In the genomic region with DNA sequence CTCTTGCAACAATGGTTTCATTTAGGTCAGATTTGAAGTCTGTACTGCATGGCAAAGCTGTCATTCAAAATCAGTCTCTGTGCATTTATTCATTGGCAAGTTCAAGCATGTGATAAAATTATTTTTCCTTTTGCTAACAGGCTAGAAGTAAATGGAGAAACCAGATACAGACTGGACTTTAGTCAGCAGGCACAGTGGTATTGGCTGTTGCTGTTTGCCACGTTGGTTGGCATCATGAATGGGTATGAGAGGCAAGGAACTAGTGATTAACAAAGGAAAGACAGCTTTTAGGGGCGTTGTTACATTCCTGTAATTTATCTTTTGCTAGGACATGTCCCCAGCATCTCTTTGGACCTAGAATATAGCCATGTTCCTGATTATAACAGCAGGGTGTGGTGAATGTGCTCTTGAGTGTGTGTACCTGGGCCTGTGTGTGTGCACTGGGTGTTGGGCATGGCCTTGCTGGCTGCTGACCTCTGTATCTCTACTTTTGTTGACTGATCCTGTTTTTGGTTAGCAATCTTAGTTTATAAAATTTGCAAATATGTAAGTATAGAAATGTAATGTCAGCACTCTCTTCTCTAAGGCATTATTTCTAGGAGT, we compare ENCODE assay signal across 18 cellular contexts. TPM values are rescaled to one million over a fixed set of nuclear protein-coding genes. Genes with fewer than 3 reads are reported as not detected.
DNase-seq lines count a peak whose midpoint lies in the region; ATAC-seq, FAIRE-seq and TF ChIP-seq lines count a peak whose summit lies in the region.
"Had no signal": no experiment of that assay in that cellular context is flagged by ENCODE, and none has a peak within 500 bp of the region (broad histone marks: within the 10 kb centered on the region; RNA-seq: fewer than 3 reads in every experiment).

No MANE protein-coding gene starts in this region.

- H3K9ac ChIP-seq in IMR-90 (ENCODE audit: low read depth, low read length) (no peak overlapping the region), K562 (ENCODE audit: insufficient read depth in 1 of 2, low read depth in 2 of 2, low read length in 2 of 2) (no peak overlapping the region)

- H2BK15ac ChIP-seq in IMR-90 (ENCODE audit: low read depth, low read length), result no peak overlapping the region

- H3K4me1 Mint-ChIP-seq in osteocyte (ENCODE audit: unreplicated experiment), result peaks cover 2% of the 10 kb centered on the region

- dilution Hi-C loops in IMR-90 (cut with HindIII; ENCODE audit: low sequenced_read_pairs, unreplicated experiment), result no loop called here

- no peak overlapping the region for H4K91ac ChIP-seq in IMR-90 (ENCODE audit: insufficient read depth, low read depth, low read length)

- POLR2A ChIA-PET in IMR-90 (lab: Charles Lee; ENCODE audit: unreplicated experiment), result no interaction called here
- POLR2A ChIA-PET in K562 (lab: Yijun Ruan, JAX), result interaction anchor here (1.4 kb wide), 1 partner anchor 13 kb away, joined by 3 read pairs; no protein-coding TSS in a partner anchor

- no peak for TF ChIP-seq RAD21 in IMR-90 (IDR thresholded peaks at IDR 0.05; ENCODE audit: low read length)
- TF ChIP-seq RAD21 in K562 (CRISPR knock-in tag; conservative IDR thresholded peaks at IDR 0.05 in 1 of 2, IDR thresholded peaks at IDR 0.05 in 1 of 2), result no peak

- H3K4me2 ChIP-seq in IMR-90 (ENCODE audit: low read depth, low read length) (no peak overlapping the region), K562 (ENCODE audit: insufficient read depth, low read length) (no peak overlapping the region)

- peak overlapping the region; percentile 38; the same call in 1 of the 2 replicates for H3K23ac ChIP-seq in IMR-90 (ENCODE audit: low read depth, low read length)

- no peak overlapping the region for H3K4me3 Mint-ChIP-seq in osteocyte (ENCODE audit: unreplicated experiment)

- H3K36me3 ChIP-seq in IMR-90 (ENCODE audit: control insufficient read depth, insufficient read depth, low read length) (0 out of 2 replicates have a peak, but pooled peaks cover 2% of the 10 kb centered on the region), K562 (ENCODE audit: control insufficient read depth, insufficient read depth, low read length) (no peaks in the 10 kb centered on the region)

- no peak overlapping the region for H3K4me3 ChIP-seq in IMR-90 (ENCODE audit: insufficient read depth, low read depth, low read length)
- H3K4me3 ChIP-seq in K562, result no peak overlapping the region
- H3K4me3 ChIP-seq: SK-N-MC had no signal

- H2AK5ac ChIP-seq in IMR-90 (ENCODE audit: low read depth, low read length), result no peak overlapping the region

- no TSS peak for BruUV-seq in IMR-90 (replicated peaks; lab: Mats Ljungman, UMichigan)
- no TSS peak for BruUV-seq in K562 (replicated peaks; lab: Mats Ljungman, UMichigan)

- peaks cover 21 to 54% of the 10 kb centered on the region in 2 experiments for H3K79me1 ChIP-seq in IMR-90 (ENCODE audit: low read depth in 1 of 2, low read length in 2 of 2)

- no peaks in the 10 kb centered on the region for H3K27me3 ChIP-seq in IMR-90 (ENCODE audit: control insufficient read depth, insufficient read depth, low read length)
- peaks cover 12 to 24% of the 10 kb centered on the region in 2 experiments; a peak in 4 of 5 replicates for H3K27me3 ChIP-seq in K562 (ENCODE audit: control insufficient read depth in 2 of 2, insufficient read depth in 2 of 2, low read length in 2 of 2)

- WGBS in IMR-90 (ENCODE audit: extremely low coverage in 2 of 2, insufficient read length in 1 of 2), 2 experiments, result 100% methylated on average over 2 of the region's 2 CpGs; no CpG with 5 or more reads in 1 of the 2 experiments
- WGBS in K562 (ENCODE audit: insufficient coverage, low coverage, missing lambda C conversion rate), result 3% methylated on average over 2 of the region's 2 CpGs

- peak overlapping the region; percentile 9 for H3K27ac Mint-ChIP-seq in osteocyte (ENCODE audit: unreplicated experiment)

- H2AFZ ChIP-seq in IMR-90 (replicated peaks; ENCODE audit: low read length, poor library complexity) (no peak overlapping the region), K562 (ENCODE audit: low read depth, low read length) (no peak overlapping the region)

- no peak overlapping the region for H3K27ac ChIP-seq in IMR-90 (ENCODE audit: insufficient read depth, low read length)
- H3K27ac ChIP-seq in K562 (ENCODE audit: extremely low read depth, low read depth, low read length), result no peak overlapping the region
- H3K27ac ChIP-seq: SK-N-MC had no signal

- H3K27me3 Mint-ChIP-seq in osteocyte (ENCODE audit: unreplicated experiment), result no peaks in the 10 kb centered on the region

- no peaks in the 10 kb centered on the region for H3K9me3 ChIP-seq in IMR-90 (ENCODE audit: control insufficient read depth, insufficient read depth, low read length)
- no peaks in the 10 kb centered on the region for H3K9me3 ChIP-seq in K562 (replicated peaks; ENCODE audit: control insufficient read depth, insufficient read depth, low read depth, low read length)

- no peak overlapping the region for H2BK20ac ChIP-seq in IMR-90 (ENCODE audit: low read depth, low read length)

- DNase-seq in IMR-90 (no peak), K562 (ENCODE audit: extremely low read depth in 1 of 4, low spot score in 3 of 4) (no peak), left colon (no peak), osteocyte (ENCODE audit: extremely low spot score, unreplicated experiment) (no peak), NCI-H2029 (lab: John Stamatoyannopoulos, UW) (no peak), cerebellar nuclear complex (lab: John Stamatoyannopoulos, UW) (no peak)
- DNase-seq: ACHN, AML-193, COR-L47, DMS153, GOT3, NCI-H187, NCI-H2171, NCI-H446 treated with DMSO at 0.1 percent for 48 hours had no signal

- H2AK9ac ChIP-seq in IMR-90 (replicated peaks; ENCODE audit: low read depth, low read length, poor library complexity), result no peak overlapping the region

- H3K4me1 ChIP-seq in IMR-90 (ENCODE audit: control insufficient read depth, insufficient read depth, low read length) (peaks cover 7% of the 10 kb centered on the region), K562 (replicated peaks in 1 of 2; ENCODE audit: control insufficient read depth in 2 of 2, insufficient read depth in 2 of 2, low read length in 2 of 2) (no peaks in the 10 kb centered on the region)

- FAIRE-seq in K562 (lab: Jason Lieb, UNC), result no peak

- intact Hi-C loops in IMR-90 (cut with micrococcal nuclease), result no loop called here
- intact Hi-C loops in K562 (cut with micrococcal nuclease), result no loop called here
- intact Hi-C loops in left colon (cut with DNase I, micrococcal nuclease), result no loop called here

- H4K20me1 ChIP-seq in IMR-90 (ENCODE audit: insufficient read depth, low read length) (peaks cover 41% of the 10 kb centered on the region; the same call in 1 of the 2 replicates), K562 (replicated peaks; ENCODE audit: control insufficient read depth, insufficient read depth, low read length) (no peaks in the 10 kb centered on the region)

- no peak overlapping the region for H2BK120ac ChIP-seq in IMR-90 (ENCODE audit: low read depth, low read length)

- no peak overlapping the region; a peak in 1 of 4 replicates for H4K8ac ChIP-seq in IMR-90 (ENCODE audit: low read depth in 2 of 2, low read length in 2 of 2)

- no peak overlapping the region for H2BK5ac ChIP-seq in IMR-90 (ENCODE audit: low read depth, low read length, poor library complexity, severe bottlenecking)

- H3K4ac ChIP-seq in IMR-90 (ENCODE audit: low read depth, low read length), result no peak overlapping the region

- no peak overlapping the region for H3K56ac ChIP-seq in IMR-90 (ENCODE audit: extremely low read depth, insufficient read depth, low read length)

- H4K5ac ChIP-seq in IMR-90 (ENCODE audit: low read depth, low read length), result no peak overlapping the region

- H3K9me1 ChIP-seq in IMR-90 (ENCODE audit: insufficient read depth, low read length) (peaks cover 10% of the 10 kb centered on the region), K562 (ENCODE audit: control insufficient read depth, insufficient read depth, low read length) (no peaks in the 10 kb centered on the region)

- no peak overlapping the region for H3K14ac ChIP-seq in IMR-90 (replicated peaks; ENCODE audit: low read depth, low read length)

- ATAC-seq in IMR-90 (ENCODE audit: low read depth) (no peak), K562 (no peak), left colon (peak; percentile 85), GM21717 (IDR thresholded peaks at IDR 0.05; ENCODE audit: unreplicated experiment) (no peak), HG02588 (IDR thresholded peaks at IDR 0.05; ENCODE audit: unreplicated experiment) (no peak)
- ATAC-seq: Right ventricle myocardium inferior had no signal

- no peak for TF ChIP-seq EP300 in K562 (IDR thresholded peaks at IDR 0.05; ENCODE audit: low read length)

- no peaks in the 10 kb centered on the region for H3K79me2 ChIP-seq in K562 (ENCODE audit: control insufficient read depth, insufficient read depth, low read length)

- H3K36me3 Mint-ChIP-seq in osteocyte (ENCODE audit: unreplicated experiment), result no peaks in the 10 kb centered on the region

- TF ChIP-seq POLR2A in IMR-90 (IDR thresholded peaks at IDR 0.05; ENCODE audit: low read depth, low read length) (no peak), K562 (conservative IDR thresholded peaks at IDR 0.05) (no peak)

- CTCF ChIA-PET in IMR-90 (lab: Yijun Ruan, JAX), result no interaction called here
- CTCF ChIA-PET in K562 (lab: Yijun Ruan, JAX; ENCODE audit: low intra/inter-chr PET ratio), result no interaction called here

- TF ChIP-seq CTCF in IMR-90 (conservative IDR thresholded peaks at IDR 0.05; ENCODE audit: low read depth, low read length) (no peak), K562 (IDR thresholded peaks at IDR 0.05 in 2 of 3, conservative IDR thresholded peaks at IDR 0.05 in 1 of 3; ENCODE audit: insufficient read depth in 2 of 3, low read depth in 1 of 3, low read length in 3 of 3) (no peak), osteocyte (IDR thresholded peaks at IDR 0.05) (no peak)

- no peak overlapping the region for H3K18ac ChIP-seq in IMR-90 (ENCODE audit: low read depth, low read length)

- no peaks in the 10 kb centered on the region for H3K9me3 Mint-ChIP-seq in osteocyte (ENCODE audit: unreplicated experiment)

- in situ Hi-C loops in IMR-90 (cut with MboI; ENCODE audit: low sequenced_read_pairs) (no loop called here), K562 (cut with MboI) (no loop called here)

RNA-seq across cellular contexts. Expression of gene TPST1, which starts 19.1 kb away (rescaled TPM):
- total RNA-seq in IMR-90 (2012; rRNA removed), result 49.7 and 58.6 TPM in 2 replicates
- 35.2 and 37.7 TPM in 2 replicates for polyA plus RNA-seq in IMR-90 (2012; rRNA removed)
- polyA plus RNA-seq in IMR-90 (2012; cell fraction: cytosol; rRNA removed), result 32.9 and 42.3 TPM in 2 replicates
- polyA plus RNA-seq in IMR-90 (2012; cell fraction: nucleus; rRNA removed; ENCODE audit: low replicate concordance), result 11.1 and 42.8 TPM in 2 replicates
- total RNA-seq in K562 (2011; cell fraction: chromatin; rRNA removed; ENCODE audit: low replicate concordance), result 14.2 and 17.0 TPM in 2 replicates
- total RNA-seq in K562 (2011; cell fraction: nucleolus; rRNA removed), result 6.0 and 9.9 TPM in 2 replicates
- total RNA-seq in K562 (2011; cell fraction: nucleoplasm; rRNA removed), result 10.0 and 11.1 TPM in 2 replicates
- total RNA-seq in K562 (2014; rRNA removed), result 0.41 and 0.49 TPM in 2 replicates
- 0.65 and 1.0 TPM in 2 replicates for total RNA-seq in K562 (2014; rRNA removed; fragmentation: Illumina TruSeq; extraction: Trizol)
- 0.34 and 0.43 TPM in 2 replicates for total RNA-seq in K562 (2015; rRNA removed; fragmentation: Illumina TruSeq; extraction: Trizol)
- total RNA-seq in K562 (2021), result 0.53 and 1.0 TPM in 2 replicates
- polyA plus RNA-seq in K562 (2011; rRNA removed), result 1.5 and 2.2 TPM in 2 replicates
- 0.43 and 0.63 TPM in 2 replicates for polyA plus RNA-seq in K562 (2011; cell fraction: cytosol; rRNA removed)
- 0.70 and 1.3 TPM in 2 replicates for polyA plus RNA-seq in K562 (2011; cell fraction: nucleus; rRNA removed)
- 0.35 and 0.58 TPM in 2 replicates for polyA plus RNA-seq in K562 (2012)
- 0.58 and 0.76 TPM in 2 replicates for polyA plus RNA-seq in K562 (2014; fragmentation: Illumina TruSeq; extraction: Trizol)
- polyA plus RNA-seq in K562 (2014; fragmentation: Nextera tagmentation; extraction: Ambion mirVana), result under 1 TPM; 0.15 to 0.30 TPM
- 1.2 and 2.8 TPM in 2 replicates for polyA plus RNA-seq in K562 (2014; rRNA removed)
- polyA minus RNA-seq in K562 (2011; rRNA and poly(A)+ RNA removed), result 3.7 and 4.8 TPM in 2 replicates
- polyA minus RNA-seq in K562 (2011; cell fraction: cytosol; rRNA and poly(A)+ RNA removed), result 1.0 and 1.9 TPM in 2 replicates
- 1.9 and 5.9 TPM in 2 replicates for polyA minus RNA-seq in K562 (2011; cell fraction: nucleus; rRNA and poly(A)+ RNA removed)
- 1 to 10 TPM; 4.7 TPM for total RNA-seq in left colon
- 24.2 and 26.8 TPM in 2 replicates for total RNA-seq in osteocyte
